Comparison of ENCODE assay signal across 9 cellular contexts in the genomic region with DNA sequence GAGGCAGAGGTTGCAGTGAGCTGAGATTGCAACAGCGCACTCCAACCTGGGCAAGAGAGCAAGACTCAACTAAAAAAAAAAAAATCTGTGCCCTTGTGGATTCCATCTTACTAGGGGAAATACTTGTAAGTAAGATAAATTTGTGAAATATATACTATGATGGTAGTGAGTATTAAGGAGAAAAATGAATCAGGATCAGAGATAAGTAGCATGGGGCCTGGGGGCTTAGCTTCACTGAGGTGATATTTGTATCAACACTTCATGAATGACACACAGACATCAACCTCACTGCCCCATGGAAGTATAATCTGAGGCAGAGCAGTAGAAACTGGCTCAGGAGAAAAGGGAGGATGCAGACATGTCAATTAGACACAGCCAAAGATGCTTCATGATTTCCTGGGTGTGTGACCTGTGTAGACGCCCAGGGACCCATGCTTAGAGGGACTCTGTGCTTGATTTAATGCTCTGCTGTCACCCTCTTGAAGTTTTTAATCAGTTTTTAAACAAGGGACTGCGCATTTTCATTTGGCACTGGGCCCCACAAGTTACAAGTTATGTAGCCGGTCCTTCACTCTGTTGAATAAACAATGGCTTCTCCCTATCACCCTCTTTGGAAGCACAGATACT. TPM values are rescaled to one million over a fixed set of nuclear protein-coding genes. Genes with fewer than 3 reads are reported as not detected.
A peak's percentile ranks its signal among the peaks of the same experiment; 100 is the strongest.
DNase-seq lines count a peak whose midpoint lies in the region; ATAC-seq and TF ChIP-seq lines count a peak whose summit lies in the region.
"Had no signal": no experiment of that assay in that cellular context is flagged by ENCODE, and none has a peak within 500 bp of the region (broad histone marks: within the 10 kb centered on the region; RNA-seq: fewer than 3 reads in every experiment).

No MANE protein-coding gene starts in this region.

- no peaks in the 10 kb centered on the region for H3K36me3 Mint-ChIP-seq in stimulated activated naive CD8-positive, alpha-beta T cell treated with anti-CD3 and anti-CD28 coated beads, Interleukin-15, Interleukin-2, amounts not matched to agents 100 ng/mL and 50 ng/mL, for 24 hours (ENCODE audit: low read depth)

- no peak for DNase-seq in activated CD4-positive, CD25-positive, alpha-beta regulatory T cell (lab: John Stamatoyannopoulos, UW)
- DNase-seq in PC-9 = no peak
- DNase-seq in occipital lobe (lab: John Stamatoyannopoulos, UW) = no peak
- DNase-seq in MV-4-11 (lab: John Stamatoyannopoulos, UW) = no peak
- DNase-seq: T1000 had no signal

- no peaks in the 10 kb centered on the region for H3K27me3 Mint-ChIP-seq in stimulated activated naive CD8-positive, alpha-beta T cell treated with anti-CD3 and anti-CD28 coated beads, Interleukin-15, Interleukin-2, amounts not matched to agents 100 ng/mL and 50 ng/mL, for 24 hours

- 43 to 50% methylated on average over 4 of the region's 4 CpGs for WGBS in esophagus, 2 donors

- H3K27me3 ChIP-seq in PC-9 (ENCODE audit: insufficient read depth, low read depth) (no peaks in the 10 kb centered on the region), esophagus (ENCODE audit: control insufficient read depth in 1 of 2, insufficient read depth in 2 of 2, low read length in 2 of 2) (no peaks in the 10 kb centered on the region)

- TF ChIP-seq CTCF in PC-9 (conservative IDR thresholded peaks at IDR 0.05) = no peak

- CTCF ChIA-PET in PC-9 (lab: Charles Lee) = no interaction called here

- POLR2A ChIA-PET in PC-9 (lab: Charles Lee; ENCODE audit: unreplicated experiment) = no interaction called here

- H3K36me3 ChIP-seq in PC-9 (ENCODE audit: low read depth) (no peaks in the 10 kb centered on the region), esophagus (ENCODE audit: control insufficient read depth in 2 of 2, insufficient read depth in 2 of 2, low read length in 1 of 2) (no peaks in the 10 kb centered on the region)

- ATAC-seq in activated CD4-positive, CD25-positive, alpha-beta regulatory T cell treated with anti-CD3 and anti-CD28 coated beads, Interleukin-2, amount 50 U/mL, for 24 hours = peak; percentile 25 to 32
- ATAC-seq in HG03469 (IDR thresholded peaks at IDR 0.05; ENCODE audit: unreplicated experiment) = no peak

- H3K27ac ChIP-seq in PC-9 (no peak overlapping the region), esophagus (ENCODE audit: low read depth in 2 of 2, low read length in 1 of 2) (peak overlapping the region; percentile 67 to 69)

- no peak overlapping the region for H3K4me2 ChIP-seq in PC-9

- H3K27ac Mint-ChIP-seq in stimulated activated naive CD8-positive, alpha-beta T cell treated with anti-CD3 and anti-CD28 coated beads, Interleukin-15, Interleukin-2, amounts not matched to agents 100 ng/mL and 50 ng/mL, for 24 hours = peak overlapping the region; percentile 87

- TSS peak; percentile 53 for BruUV-seq in PC-9 (replicated peaks; lab: Mats Ljungman, UMichigan)

- intact Hi-C loops in PC-9 (cut with micrococcal nuclease; ENCODE audit: unreplicated experiment) = no loop called here

- peak overlapping the region; percentile 74 for H3K4me3 Mint-ChIP-seq in stimulated activated naive CD8-positive, alpha-beta T cell treated with anti-CD3 and anti-CD28 coated beads, Interleukin-15, Interleukin-2, amounts not matched to agents 100 ng/mL and 50 ng/mL, for 24 hours

- H3K4me1 Mint-ChIP-seq in stimulated activated naive CD8-positive, alpha-beta T cell treated with anti-CD3 and anti-CD28 coated beads, Interleukin-15, Interleukin-2, amounts not matched to agents 100 ng/mL and 50 ng/mL, for 24 hours (ENCODE audit: low read depth) = peaks cover 54% of the 10 kb centered on the region

- H3F3A ChIP-seq in PC-9 (ENCODE audit: insufficient read depth, low read depth) = peaks cover 21% of the 10 kb centered on the region

- H3K79me2 ChIP-seq in PC-9 (ENCODE audit: low read depth) = no peaks in the 10 kb centered on the region

- H3K9me2 ChIP-seq in PC-9 (ENCODE audit: insufficient read depth) = no peaks in the 10 kb centered on the region

- H2AFZ ChIP-seq in PC-9 = no peak overlapping the region

- no peaks in the 10 kb centered on the region for H3K9me3 ChIP-seq in PC-9 (ENCODE audit: insufficient read depth, low read depth)
- H3K9me3 ChIP-seq in esophagus (ENCODE audit: control insufficient read depth in 2 of 2, insufficient read depth in 1 of 2, low read depth in 1 of 2, low read length in 1 of 2) = no peaks in the 10 kb centered on the region

- H4K20me1 ChIP-seq in PC-9 (ENCODE audit: insufficient read depth) = no peaks in the 10 kb centered on the region

- peaks cover 26% of the 10 kb centered on the region for H3K4me1 ChIP-seq in PC-9 (replicated peaks; ENCODE audit: insufficient read depth)
- H3K4me1 ChIP-seq in esophagus (ENCODE audit: control insufficient read depth in 2 of 2, insufficient read depth in 2 of 2, low read length in 1 of 2) = peaks cover 0 to 2% of the 10 kb centered on the region in 2 donors

- H3K9me3 Mint-ChIP-seq in stimulated activated naive CD8-positive, alpha-beta T cell treated with anti-CD3 and anti-CD28 coated beads, Interleukin-15, Interleukin-2, amounts not matched to agents 100 ng/mL and 50 ng/mL, for 24 hours = no peaks in the 10 kb centered on the region

- H3K4me3 ChIP-seq in PC-9 (no peak overlapping the region), esophagus (ENCODE audit: low read depth in 1 of 2, low read length in 2 of 2) (peak overlapping the region in 1 of 2 donors; percentile 35)

RNA-seq across cellular contexts. Expression of a gene that starts 35.0 kb away (rescaled TPM):
- total RNA-seq in PC-9 (2021) (73.1 and 94.3 TPM in 2 replicates), occipital lobe (50.1 TPM)
- 10 to 100 TPM; 40.0 to 55.9 TPM for polyA plus RNA-seq in esophagus

RNA-seq across cellular contexts. Expression of a gene that starts 41.9 kb away (rescaled TPM):
- 164 and 207 TPM in 2 replicates for total RNA-seq in PC-9 (2021)
- polyA plus RNA-seq in esophagus = 100 to 1,000 TPM in 1 of 2 donors, 10 to 100 TPM in 1; 61.2 to 143 TPM
- 40.9 TPM for total RNA-seq in occipital lobe

RNA-seq across cellular contexts. Expression of a gene that starts 48.9 kb away (rescaled TPM):
- total RNA-seq in PC-9 (2021) (37.0 and 42.8 TPM in 2 replicates), occipital lobe (67.2 TPM)
- polyA plus RNA-seq in esophagus = 1 to 10 TPM; 5.1 to 7.3 TPM
